In the genomic region with DNA sequence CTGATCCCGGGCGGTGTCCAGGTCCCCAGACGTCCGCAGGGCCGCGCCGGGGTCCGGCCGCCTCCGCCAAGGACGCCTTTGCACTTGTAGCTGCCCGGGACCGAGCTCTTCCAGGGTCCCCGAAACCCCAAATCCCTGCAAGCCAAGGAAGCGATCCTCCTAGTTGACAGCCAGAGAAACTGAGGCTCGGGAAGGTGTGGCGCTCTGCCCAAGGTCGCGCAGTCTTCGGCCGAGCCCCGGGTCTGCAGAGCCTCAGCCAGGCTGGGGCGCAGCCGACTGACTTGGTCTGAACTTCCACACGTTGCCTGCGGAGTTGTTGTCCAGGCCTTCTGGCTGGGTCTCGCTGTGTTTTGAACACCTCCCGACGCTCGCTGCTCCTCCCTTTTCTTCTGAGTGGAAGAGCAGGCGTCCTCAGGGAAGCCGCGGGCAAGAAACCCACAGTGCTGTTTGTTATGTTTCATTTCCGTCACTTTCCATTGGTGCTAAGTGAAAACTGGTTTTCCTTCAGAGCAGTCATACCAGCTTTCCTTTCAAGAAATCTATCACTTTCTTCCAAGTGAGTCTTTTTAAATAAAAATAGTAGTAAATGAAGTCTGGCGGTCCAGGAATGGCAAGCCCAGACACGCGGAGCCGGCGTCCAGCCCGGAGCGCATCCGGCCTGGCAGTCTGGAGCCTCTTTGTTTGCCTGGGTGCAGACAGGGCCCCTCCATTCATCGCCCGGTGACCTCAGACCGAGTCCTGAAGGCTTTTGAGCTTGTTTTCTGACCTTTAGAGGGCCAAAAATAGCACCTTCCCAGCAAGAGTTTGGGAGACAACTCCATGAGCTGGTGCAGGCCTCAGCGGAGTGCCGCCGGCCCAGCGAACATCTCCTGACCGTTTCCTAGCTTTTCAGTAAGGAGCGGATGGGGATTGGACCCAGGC, we compare ENCODE assay signal across 8 cellular contexts. TPM values are rescaled to one million over a fixed set of nuclear protein-coding genes. Genes with fewer than 3 reads are reported as not detected.
A peak's percentile ranks its signal among the peaks of the same experiment; 100 is the strongest.
DNase-seq lines count a peak whose midpoint lies in the region; ATAC-seq lines count a peak whose summit lies in the region.

No MANE protein-coding gene starts in this region.

- intact Hi-C loops in left cardiac atrium (cut with DNase I): no loop called here

- ATAC-seq in HG02642 (IDR thresholded peaks at IDR 0.05; ENCODE audit: poor library complexity, unreplicated experiment) (peak; percentile 35), left cardiac atrium (peak; percentile 63 to 71)

- H3K27ac ChIP-seq in angular gyrus (ENCODE audit: low read depth, low read length): peak overlapping the region; percentile 59

- DNase-seq in activated effector memory CD4-positive, alpha-beta T cell treated with anti-CD3 and anti-CD28 coated beads, Interleukin-2, amount 50 U/mL, for 16 hours: peak; percentile 68
- DNase-seq in activated effector memory CD4-positive, alpha-beta T cell treated with Interleukin-2 at 50 U/mL for 16 hours: no peak
- peak; percentile 59 for DNase-seq in NCI-H526 treated with DMSO at 0.1 percent for 48 hours (lab: John Stamatoyannopoulos, UW)
- DNase-seq in left cardiac atrium: peak; percentile 60
- peak; percentile 57 for DNase-seq in pons (ENCODE audit: low spot score)
- DNase-seq in GOT3 (lab: John Stamatoyannopoulos, UW): no peak

RNA-seq across cellular contexts. Expression of a gene that starts 0.7 kb away (rescaled TPM):
- total RNA-seq in left cardiac atrium: 10 to 100 TPM; 31.1 to 32.9 TPM

RNA-seq across cellular contexts. Expression of a gene that starts 32.5 kb away (rescaled TPM):
- 10 to 100 TPM in 1 of 2 donors, 1 to 10 TPM in 1; 8.9 to 10.3 TPM for total RNA-seq in left cardiac atrium

RNA-seq across cellular contexts. Expression of a gene that starts 33.0 kb away (rescaled TPM):
- total RNA-seq in left cardiac atrium: 10 to 100 TPM; 20.2 to 20.9 TPM

RNA-seq across cellular contexts. Expression of a gene that starts 52.6 kb away (rescaled TPM):
- total RNA-seq in left cardiac atrium: under 1 TPM; 0.65 to 0.80 TPM

Comparison
In these comparisons a context has a peak if more than half of its experiments do, and no peak if none do; other contexts are left out.
1. DNase-seq: peak in activated effector memory CD4-positive, alpha-beta T cell treated with anti-CD3 and anti-CD28 coated beads, Interleukin-2, amount 50 U/mL, for 16 hours (single experiment), NCI-H526 treated with DMSO at 0.1 percent for 48 hours (single experiment), left cardiac atrium (single experiment) and pons (single experiment); none in activated effector memory CD4-positive, alpha-beta T cell treated with Interleukin-2 at 50 U/mL for 16 hours (single experiment) and GOT3 (single experiment).